In genomic region chr4:16225996-16226815, GRCh38 we compare ENCODE assay signal across 8 cellular contexts. TPM values are rescaled to one million over a fixed set of nuclear protein-coding genes. Genes with fewer than 3 reads are reported as not detected.
A peak's percentile ranks its signal among the peaks of the same experiment; 100 is the strongest.
DNase-seq lines count a peak whose midpoint lies in the region; ATAC-seq and TF ChIP-seq lines count a peak whose summit lies in the region.

TAPT1 (minus strand) TSS chr4:16226471; CDS start chr4:16226457, 14 bp downstream.

- peaks cover 54% of the 10 kb centered on the region for H3K79me2 ChIP-seq in OCI-LY3 (ENCODE audit: low read length)

- H3K9ac ChIP-seq in BLaER1, result peak within 1 kb of the TSS; percentile 89
- peak within 1 kb of the TSS; percentile 82 for H3K9ac ChIP-seq in OCI-LY3 (ENCODE audit: low read length)

- peak within 1 kb of the TSS; percentile 93 for H3K27ac ChIP-seq in BLaER1
- peak within 1 kb of the TSS; percentile 53 for H3K27ac ChIP-seq in OCI-LY3 (ENCODE audit: low read length)
- H3K27ac ChIP-seq in esophagus muscularis mucosa (replicated peaks in 1 of 4), result peak within 1 kb of the TSS; percentile 96 to 98 (median 98)
- H3K27ac ChIP-seq in muscle layer of duodenum (ENCODE audit: low read length), result peak within 1 kb of the TSS; percentile 84

- 0 out of 2 replicates have a peak within 1 kb of the TSS, but pooled peaks have one; percentile 10 for H2AFZ ChIP-seq in OCI-LY3 (ENCODE audit: low read depth, low read length)

- TF ChIP-seq CTCF in OCI-LY3 (IDR thresholded peaks at IDR 0.05; ENCODE audit: low read depth, low read length), result no peak
- peak in 1 of 3 experiments; percentile 6 for TF ChIP-seq CTCF in esophagus muscularis mucosa (IDR thresholded peaks at IDR 0.05)

- H3K36me3 ChIP-seq in BLaER1 (no peaks in the 10 kb centered on the region), OCI-LY3 (replicated peaks; ENCODE audit: low read depth, low read length) (peaks cover 3% of the 10 kb centered on the region), esophagus muscularis mucosa (no peaks in the 10 kb centered on the region), muscle layer of duodenum (ENCODE audit: control insufficient read depth in 1 of 2, insufficient read depth in 2 of 2, low read length in 2 of 2) (no peaks in the 10 kb centered on the region)

- H3K4me3 ChIP-seq in BLaER1 (peak within 1 kb of the TSS; percentile 83), OCI-LY3 (ENCODE audit: low read length) (peak within 1 kb of the TSS; percentile 93), esophagus muscularis mucosa (peak within 1 kb of the TSS; percentile 85 to 97 (median 92)), muscle layer of duodenum (ENCODE audit: low read depth in 1 of 2, low read length in 2 of 2) (peak within 1 kb of the TSS; percentile 85 to 94)

- H3K9me3 ChIP-seq in BLaER1 (no peaks in the 10 kb centered on the region), OCI-LY3 (ENCODE audit: insufficient read depth, low read length) (no peaks in the 10 kb centered on the region), esophagus muscularis mucosa (no peaks in the 10 kb centered on the region), muscle layer of duodenum (ENCODE audit: control insufficient read depth in 1 of 2, low read length in 2 of 2) (no peaks in the 10 kb centered on the region)

- H4K20me1 ChIP-seq in BLaER1 (peaks cover 60% of the 10 kb centered on the region), OCI-LY3 (ENCODE audit: insufficient read depth, low read length) (peaks cover 24% of the 10 kb centered on the region; the same call in 1 of the 2 replicates)

- H3K4me2 ChIP-seq in BLaER1 (peak within 1 kb of the TSS; percentile 82), OCI-LY3 (ENCODE audit: low read length) (peak within 1 kb of the TSS; percentile 97)

- DNase-seq in activated T-cell treated with anti-CD3 and anti-CD28 coated beads, Interleukin-2, amount 50 U/mL, for 48 hours, result peak; percentile 84 to 89
- no peak for DNase-seq in esophagus muscularis mucosa (ENCODE audit: extremely low spot score)
- DNase-seq in stimulated activated CD8-positive, alpha-beta memory T cell treated with anti-CD3 and anti-CD28 coated beads, Interleukin-7, amount 100 ng/mL, for 48 hours (ENCODE audit: extremely low read depth in 1 of 2, low read depth in 1 of 2), result peak; percentile 63 to 67

- intact Hi-C loops in esophagus muscularis mucosa (cut with DNase I), result no loop called here

- H3K27me3 ChIP-seq in BLaER1, result peaks cover 85% of the 10 kb centered on the region
- no peaks in the 10 kb centered on the region for H3K27me3 ChIP-seq in OCI-LY3 (ENCODE audit: low read depth, low read length)
- H3K27me3 ChIP-seq in esophagus muscularis mucosa, result no peaks in the 10 kb centered on the region
- H3K27me3 ChIP-seq in muscle layer of duodenum (ENCODE audit: low read depth, low read length), result no peaks in the 10 kb centered on the region

- peaks cover 30% of the 10 kb centered on the region for H3K4me1 ChIP-seq in BLaER1
- peaks cover 11% of the 10 kb centered on the region for H3K4me1 ChIP-seq in OCI-LY3 (ENCODE audit: low read length)
- H3K4me1 ChIP-seq in esophagus muscularis mucosa, result peaks cover 44 to 69% (median 56%) of the 10 kb centered on the region in 4 donors
- peaks cover 12 to 38% of the 10 kb centered on the region in 2 donors for H3K4me1 ChIP-seq in muscle layer of duodenum (ENCODE audit: control insufficient read depth in 1 of 2, insufficient read depth in 2 of 2, low read length in 2 of 2)

- TF ChIP-seq EP300 in esophagus muscularis mucosa (IDR thresholded peaks at IDR 0.05), result no peak

- TF ChIP-seq POLR2A in GM19099 (IDR thresholded peaks at IDR 0.05; ENCODE audit: extremely low read depth, insufficient read length, low read depth), result peak; percentile 69
- no peak for TF ChIP-seq POLR2A in esophagus muscularis mucosa (IDR thresholded peaks at IDR 0.05; ENCODE audit: low read depth)

- ATAC-seq in HG03342 (IDR thresholded peaks at IDR 0.05; ENCODE audit: unreplicated experiment), result peak; percentile 68

- WGBS in esophagus muscularis mucosa, result 0% methylated on average over 16 of the region's 135 CpGs

RNA-seq across cellular contexts. Expression of gene TAPT1, which starts in this region (rescaled TPM):
- 10 to 100 TPM; 18.1 to 27.4 (median 21.6) TPM for total RNA-seq in esophagus muscularis mucosa
